20 cellular contexts compared by ENCODE assay signal in the genomic region with DNA sequence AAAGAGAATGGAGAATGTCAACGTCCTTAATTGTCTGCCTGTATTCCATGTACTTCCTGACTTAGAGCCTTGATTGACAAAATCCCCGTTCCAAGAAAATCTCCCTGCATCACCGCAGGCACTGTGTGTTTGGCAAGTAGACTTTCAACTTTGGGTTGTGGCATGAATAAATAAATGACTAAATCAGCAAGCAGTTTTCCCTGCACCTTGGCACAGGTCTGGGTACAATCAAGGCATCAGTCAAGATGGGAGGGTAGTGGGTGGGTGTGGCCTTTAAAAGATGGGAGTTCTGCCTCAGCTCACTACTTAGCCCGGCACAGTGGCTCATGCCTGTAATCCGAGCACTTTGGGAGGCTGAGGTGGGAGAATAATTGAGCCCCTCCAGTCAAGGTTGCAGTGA.
"Had no signal": no experiment of that assay in that cellular context is flagged by ENCODE, and none has a peak within 500 bp of the region (broad histone marks: within the 10 kb centered on the region; RNA-seq: fewer than 3 reads in every experiment).

No MANE protein-coding gene starts in this region.

- DNase-seq: cerebellar nuclear complex; effector CD8-positive, alpha-beta T cell; erythroblast; hypothalamus; immature natural killer cell; mesenchymal stem cell; naive thymus-derived CD8-positive, alpha-beta T cell; nephron progenitor cell; nucleus accumbens; stimulated activated CD4-positive, alpha-beta T cell treated with anti-CD3 and anti-CD28 coated beads, Interleukin-4, amount 100 ng/mL, for 4 hours; stimulated activated naive CD8-positive, alpha-beta T cell treated with anti-CD3 and anti-CD28 coated beads, Interleukin-15, Interleukin-2, amounts not matched to agents 100 U/mL and 50 U/mL, for 24 hours; upper lobe of right lung; uterus had no signal

- H3K27ac ChIP-seq: prostate gland, right atrium auricular region, thoracic aorta, tibial nerve, upper lobe of right lung, uterus had no signal

- H3K27me3 Mint-ChIP-seq: stimulated activated memory B cell treated with anti-CD40 and anti-IgM and Interleukin-4, amounts not matched to agents 10 μg/mL and 1 μg/mL and 100 μg/mL, for 72 hours had no signal

- H3K4me1 ChIP-seq: prostate gland had no signal

- H3K27ac Mint-ChIP-seq: dendritic cell treated with granulocyte-macrophage colony-stimulating factor and Interleukin-4, amounts not matched to agents 40 ng/mL and 50 ng/mL, for 4 days; immature natural killer cell; mesothelial cell of epicardium; naive thymus-derived CD8-positive, alpha-beta T cell; nephron progenitor cell; stimulated activated memory B cell treated with anti-CD40 and anti-IgM and Interleukin-4, amounts not matched to agents 10 μg/mL and 1 μg/mL and 100 μg/mL, for 72 hours had no signal

- H3K27me3 ChIP-seq: uterus had no signal

- H3K9me3 Mint-ChIP-seq: dendritic cell treated with granulocyte-macrophage colony-stimulating factor and Interleukin-4, amounts not matched to agents 40 ng/mL and 50 ng/mL, for 4 days; immature natural killer cell had no signal

- H3K9me3 ChIP-seq: prostate gland, right atrium auricular region, thoracic aorta, upper lobe of right lung, uterus had no signal

- H3K4me3 ChIP-seq: prostate gland, right atrium auricular region, thoracic aorta, tibial nerve, upper lobe of right lung, uterus had no signal

- H3K36me3 ChIP-seq: prostate gland, right atrium auricular region, thoracic aorta, tibial nerve, upper lobe of right lung, uterus had no signal

- H3K4me3 Mint-ChIP-seq: dendritic cell treated with granulocyte-macrophage colony-stimulating factor and Interleukin-4, amounts not matched to agents 40 ng/mL and 50 ng/mL, for 4 days; immature natural killer cell; mesothelial cell of epicardium; naive thymus-derived CD8-positive, alpha-beta T cell; nephron progenitor cell; stimulated activated memory B cell treated with anti-CD40 and anti-IgM and Interleukin-4, amounts not matched to agents 10 μg/mL and 1 μg/mL and 100 μg/mL, for 72 hours had no signal

- H3K36me3 Mint-ChIP-seq: immature natural killer cell; mesothelial cell of epicardium; naive thymus-derived CD8-positive, alpha-beta T cell; stimulated activated memory B cell treated with anti-CD40 and anti-IgM and Interleukin-4, amounts not matched to agents 10 μg/mL and 1 μg/mL and 100 μg/mL, for 72 hours had no signal
